16 cellular contexts compared by ENCODE assay signal in genomic region chr4:82851318-82851717, GRCh38. TPM values are rescaled to one million over a fixed set of nuclear protein-coding genes. Genes with fewer than 3 reads are reported as not detected.
A peak's percentile ranks its signal among the peaks of the same experiment; 100 is the strongest.
DNase-seq lines count a peak whose midpoint lies in the region; ATAC-seq and TF ChIP-seq lines count a peak whose summit lies in the region.
"Had no signal": no experiment of that assay in that cellular context is flagged by ENCODE, and none has a peak within 500 bp of the region (broad histone marks: within the 10 kb centered on the region; RNA-seq: fewer than 3 reads in every experiment).

No MANE protein-coding gene starts in this region.

- H2AFZ ChIP-seq in SK-N-SH (ENCODE audit: low read depth) (no peak overlapping the region), mammary epithelial cell (ENCODE audit: low read depth, low read length) (no peak overlapping the region)

- in situ Hi-C loops in mammary epithelial cell (cut with MboI; ENCODE audit: low sequenced_read_pairs in 2 of 2): no loop called here

- no peak overlapping the region for H3K4me3 ChIP-seq in SK-N-SH (ENCODE audit: low read depth in 2 of 2, low read length in 1 of 2)
- no peak overlapping the region for H3K4me3 ChIP-seq in mammary epithelial cell (replicated peaks in 1 of 3; ENCODE audit: insufficient read depth in 1 of 3, low read depth in 2 of 3, low read length in 3 of 3)
- H3K4me3 ChIP-seq: BLaER1 had no signal

- H3K4me1 ChIP-seq in SK-N-SH (ENCODE audit: control insufficient read depth in 1 of 2, insufficient read depth in 2 of 2, low read depth in 1 of 2, low read length in 1 of 2) (no peaks in the 10 kb centered on the region), mammary epithelial cell (ENCODE audit: insufficient read depth, low read length) (peaks cover 9% of the 10 kb centered on the region)
- H3K4me1 ChIP-seq: BLaER1, Caco-2 had no signal

- no peak for DNase-seq in SK-N-SH
- peak; percentile 27 for DNase-seq in mammary epithelial cell
- DNase-seq in left lobe of liver (ENCODE audit: low spot score): no peak
- DNase-seq in 8988T: no peak
- no peak for DNase-seq in effector memory CD8-positive, alpha-beta T cell
- DNase-seq: AML-193; Caco-2; CD8-positive, alpha-beta memory T cell; DND-41; GDM1; GOT3; H9 had no signal

- POLR2A ChIA-PET in SK-N-SH (lab: Yijun Ruan, JAX): no interaction called here

- no peak for TF ChIP-seq CTCF in SK-N-SH (IDR thresholded peaks at IDR 0.05)
- no peak for TF ChIP-seq CTCF in mammary epithelial cell (conservative IDR thresholded peaks at IDR 0.05 in 1 of 2, IDR thresholded peaks at IDR 0.05 in 1 of 2; ENCODE audit: extremely low read depth in 1 of 2, insufficient read depth in 1 of 2, low read depth in 1 of 2, low read length in 2 of 2)

- H3K9ac ChIP-seq in SK-N-SH (no peak overlapping the region), mammary epithelial cell (ENCODE audit: insufficient read depth, low read length) (no peak overlapping the region)
- H3K9ac ChIP-seq: BLaER1 had no signal

- no peaks in the 10 kb centered on the region for H3K27me3 Mint-ChIP-seq in effector memory CD8-positive, alpha-beta T cell
- H3K27me3 Mint-ChIP-seq: CD8-positive, alpha-beta memory T cell had no signal

- H3K4me1 Mint-ChIP-seq in effector memory CD8-positive, alpha-beta T cell (ENCODE audit: low read depth in 2 of 2): peaks cover 0 to 4% of the 10 kb centered on the region in 2 donors
- H3K4me1 Mint-ChIP-seq: H9 had no signal

- H3K27me3 ChIP-seq in SK-N-SH (ENCODE audit: insufficient read depth): no peaks in the 10 kb centered on the region
- H3K27me3 ChIP-seq in mammary epithelial cell (ENCODE audit: insufficient read depth, low read length): no peaks in the 10 kb centered on the region
- H3K27me3 ChIP-seq: BLaER1 had no signal

- no peak overlapping the region for H3K4me3 Mint-ChIP-seq in effector memory CD8-positive, alpha-beta T cell
- H3K4me3 Mint-ChIP-seq: CD8-positive, alpha-beta memory T cell; H9 had no signal

- no peaks in the 10 kb centered on the region for H3K9me2 ChIP-seq in SK-N-SH

- H3K36me3 Mint-ChIP-seq in effector memory CD8-positive, alpha-beta T cell (ENCODE audit: insufficient read depth): peaks cover 97% of the 10 kb centered on the region

- H3K9me3 ChIP-seq in SK-N-SH (no peaks in the 10 kb centered on the region), mammary epithelial cell (replicated peaks; ENCODE audit: insufficient read depth, low read length) (no peaks in the 10 kb centered on the region)
- H3K9me3 ChIP-seq: BLaER1, Caco-2 had no signal

- peaks cover 24% of the 10 kb centered on the region for H3F3A ChIP-seq in SK-N-SH (replicated peaks; ENCODE audit: insufficient read depth)

- H3K9me3 Mint-ChIP-seq in effector memory CD8-positive, alpha-beta T cell: no peaks in the 10 kb centered on the region
- H3K9me3 Mint-ChIP-seq: CD8-positive, alpha-beta memory T cell; H9 had no signal

- dilution Hi-C loops in mammary epithelial cell (cut with HindIII; ENCODE audit: low sequenced_read_pairs): no loop called here

- TF ChIP-seq RAD21 in SK-N-SH (IDR thresholded peaks at IDR 0.05; ENCODE audit: low read length): no peak

- WGBS in SK-N-SH (ENCODE audit: low lambda C conversion rate): 100% methylated on average over 2 of the region's 2 CpGs
- WGBS in mammary epithelial cell (ENCODE audit: low coverage, missing lambda C conversion rate): 30% methylated on average over 2 of the region's 2 CpGs

- intact Hi-C loops in mammary epithelial cell (cut with micrococcal nuclease): no loop called here

- CTCF ChIA-PET in SK-N-SH (lab: Yijun Ruan, JAX): interaction anchor here (0.6 to 3.5 kb wide), 10 partner anchors 8 to 433 kb away, joined by 3 to 24 read pairs (median 3); partner anchors contain the start of gene COQ2
- CTCF ChIA-PET in mammary epithelial cell (lab: Charles Lee; ENCODE audit: low non-redundant PET): no interaction called here

- H3K4me2 ChIP-seq in SK-N-SH: no peak overlapping the region
- H3K4me2 ChIP-seq in mammary epithelial cell (ENCODE audit: insufficient read depth, low read depth, low read length): no peak overlapping the region
- H3K4me2 ChIP-seq: BLaER1 had no signal

- no peak overlapping the region for H3K27ac Mint-ChIP-seq in effector memory CD8-positive, alpha-beta T cell

- ATAC-seq in SK-N-SH treated with all-trans-retinoic acid at 6 μM for 48 hours (no peak), left lobe of liver (peak; percentile 36), HG03342 (IDR thresholded peaks at IDR 0.05; ENCODE audit: unreplicated experiment) (no peak)
- no peak for ATAC-seq in effector memory CD8-positive, alpha-beta T cell (replicated peaks)

- H4K20me1 ChIP-seq in SK-N-SH (ENCODE audit: insufficient read depth) (peaks cover 6% of the 10 kb centered on the region; the same call in 1 of the 2 replicates), mammary epithelial cell (ENCODE audit: insufficient read depth, low read length) (no peaks in the 10 kb centered on the region)
- H4K20me1 ChIP-seq: BLaER1 had no signal

- H3K27ac ChIP-seq in SK-N-SH (ENCODE audit: low read depth in 2 of 2, low read length in 1 of 2): no peak overlapping the region
- peak overlapping the region; percentile 7 for H3K27ac ChIP-seq in mammary epithelial cell (ENCODE audit: insufficient read depth, low read depth, low read length)
- H3K27ac ChIP-seq: 22Rv1, BLaER1 had no signal

- no peak for TF ChIP-seq EP300 in SK-N-SH (IDR thresholded peaks at IDR 0.05; ENCODE audit: borderline replicate concordance in 1 of 2, low read depth in 1 of 2, low read length in 1 of 2)

- H3K36me3 ChIP-seq in SK-N-SH (replicated peaks in 1 of 2; ENCODE audit: control insufficient read depth in 1 of 2, insufficient read depth in 2 of 2, low read length in 1 of 2) (peaks cover 83 to 92% of the 10 kb centered on the region in 2 experiments), mammary epithelial cell (ENCODE audit: insufficient read depth, low read length) (peaks cover 71% of the 10 kb centered on the region)

- BruUV-seq in mammary epithelial cell (replicated peaks; lab: Mats Ljungman, UMichigan): no TSS peak

- H3K79me2 ChIP-seq in SK-N-SH (ENCODE audit: insufficient read depth) (peaks cover 69% of the 10 kb centered on the region), mammary epithelial cell (ENCODE audit: insufficient read depth, low read length) (peaks cover 16% of the 10 kb centered on the region)

TF ChIP-seq in SK-N-SH treated with all-trans-retinoic acid at 6 μM for 48 hours, 23 proteins besides CTCF, POLR2A, EP300 and RAD21:
- no peak for TF ChIP-seq ISL1 (CRISPR knock-in tag; IDR thresholded peaks at IDR 0.05)
- peak; percentile 78; the same call in 1 of the 2 replicates for TF ChIP-seq ZFP3 (CRISPR knock-in tag; IDR thresholded peaks at IDR 0.05)
- no peak for TF ChIP-seq OSR1 (CRISPR knock-in tag; IDR thresholded peaks at IDR 0.05)
- no peak for TF ChIP-seq CSDC2 (CRISPR knock-in tag; IDR thresholded peaks at IDR 0.05)
- TF ChIP-seq ESRRG (CRISPR knock-in tag; IDR thresholded peaks at IDR 0.05): no peak
- TF ChIP-seq PPARA (CRISPR knock-in tag; IDR thresholded peaks at IDR 0.05; ENCODE audit: borderline replicate concordance): no peak

TF ChIP-seq in SK-N-SH, 30 proteins besides CTCF, POLR2A, EP300 and RAD21 (continues in another document):
- TF ChIP-seq PBX3 (IDR thresholded peaks at IDR 0.05) (no peak), JUND (IDR thresholded peaks at IDR 0.05) (no peak), YY1 (IDR thresholded peaks at IDR 0.05; ENCODE audit: low read depth) (no peak), CHD2 (IDR thresholded peaks at IDR 0.05; ENCODE audit: low read length, partially characterized antibody) (no peak), NRF1 (IDR thresholded peaks at IDR 0.05; ENCODE audit: low read depth, low read length) (no peak), FOXM1 (IDR thresholded peaks at IDR 0.05; ENCODE audit: low read depth) (no peak), MXI1 (IDR thresholded peaks at IDR 0.05; ENCODE audit: low read depth, low read length) (no peak), MEF2A (IDR thresholded peaks at IDR 0.05; ENCODE audit: borderline replicate concordance, low read depth) (no peak), SIN3A (IDR thresholded peaks at IDR 0.05; ENCODE audit: borderline replicate concordance, low read depth, low read length) (no peak)

RNA-seq across cellular contexts. Expression of gene SEC31A, which starts 39.6 kb away (rescaled TPM):
- polyA plus RNA-seq in SK-N-SH (2012; rRNA removed) (147 and 191 TPM in 2 replicates), mammary epithelial cell (149 TPM)
- polyA plus RNA-seq in SK-N-SH (2012; cell fraction: cytosol; rRNA removed): 141 and 148 TPM in 2 replicates
- polyA plus RNA-seq in SK-N-SH (2012; cell fraction: nucleus; rRNA removed): 118 and 233 TPM in 2 replicates
- total RNA-seq in mammary epithelial cell (100 to 1,000 TPM; 204 to 225 TPM), left lobe of liver (108 TPM)
- polyA minus RNA-seq in mammary epithelial cell: 157 TPM

RNA-seq across cellular contexts. Expression of gene THAP9, which starts 49.2 kb away (rescaled TPM):
- polyA plus RNA-seq in SK-N-SH (2012; rRNA removed) (1.5 and 1.6 TPM in 2 replicates), mammary epithelial cell (1.6 TPM)
- polyA plus RNA-seq in SK-N-SH (2012; cell fraction: cytosol; rRNA removed): 1.5 and 1.7 TPM in 2 replicates
- 1.2 and 3.7 TPM in 2 replicates for polyA plus RNA-seq in SK-N-SH (2012; cell fraction: nucleus; rRNA removed)
- total RNA-seq in mammary epithelial cell (1 to 10 TPM; 2.8 to 3.0 TPM), left lobe of liver (2.6 TPM)
- polyA minus RNA-seq in mammary epithelial cell: not detected

RNA-seq across cellular contexts. Expression of gene SCD5, which starts 52.7 kb away (rescaled TPM):
- polyA plus RNA-seq in SK-N-SH (2012; rRNA removed): 23.7 and 28.0 TPM in 2 replicates
- polyA plus RNA-seq in SK-N-SH (2012; cell fraction: cytosol; rRNA removed): 25.6 and 27.2 TPM in 2 replicates
- 11.2 and 15.2 TPM in 2 replicates for polyA plus RNA-seq in SK-N-SH (2012; cell fraction: nucleus; rRNA removed)
- 10 to 100 TPM; 50.4 to 74.3 TPM for total RNA-seq in mammary epithelial cell
- 23.3 TPM for polyA plus RNA-seq in mammary epithelial cell
- polyA minus RNA-seq in mammary epithelial cell: 32.5 TPM
- 1.6 TPM for total RNA-seq in left lobe of liver

Comparison
In these comparisons a context has a peak if more than half of its experiments do, and no peak if none do; other contexts are left out.
1. RNA of gene SCD5, which starts 52.7 kb away (total RNA-seq): 50.4 to 74.3 TPM in mammary epithelial cell; 1.6 TPM in left lobe of liver (single experiment); every median in the first group is over 10 times any median in the second.